In the genomic region with DNA sequence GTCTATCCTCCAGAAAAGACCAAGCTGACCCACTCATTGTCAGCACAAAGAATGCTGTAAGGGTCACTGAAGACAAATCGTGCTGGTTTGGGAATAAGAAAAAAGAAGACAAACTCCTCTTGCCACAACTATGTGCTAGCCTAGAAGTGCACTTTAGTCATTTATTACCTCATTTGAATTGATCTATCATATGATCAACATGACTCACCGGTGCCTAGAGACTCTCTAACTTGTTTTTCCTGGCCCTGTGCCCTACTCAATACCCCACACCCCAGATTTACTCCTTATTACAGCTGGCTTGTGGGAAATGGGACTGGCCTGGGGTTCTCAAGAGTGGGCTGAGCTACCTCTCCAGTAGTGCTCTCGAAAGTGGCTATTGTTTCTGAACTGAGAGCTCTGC, we compare ENCODE assay signal across 8 cellular contexts. TPM values are rescaled to one million over a fixed set of nuclear protein-coding genes. Genes with fewer than 3 reads are reported as not detected.
A peak's percentile ranks its signal among the peaks of the same experiment; 100 is the strongest.
DNase-seq lines count a peak whose midpoint lies in the region; ATAC-seq and TF ChIP-seq lines count a peak whose summit lies in the region.

No MANE protein-coding gene starts in this region.

- H3K27me3 Mint-ChIP-seq in CD4-positive, alpha-beta T cell: peaks cover 7% of the 10 kb centered on the region

- no peaks in the 10 kb centered on the region for H3K79me1 ChIP-seq in mesenchymal stem cell (replicated peaks; ENCODE audit: low read length, poor library complexity, severe bottlenecking)
- H3K79me1 ChIP-seq in neuronal stem cell (ENCODE audit: low read depth, low read length): no peaks in the 10 kb centered on the region

- H3K4me1 ChIP-seq in breast epithelium: no peaks in the 10 kb centered on the region
- peaks cover 18% of the 10 kb centered on the region for H3K4me1 ChIP-seq in mesenchymal stem cell (ENCODE audit: control insufficient read depth, insufficient read depth, low read depth, low read length)
- peaks cover 0 to 23% of the 10 kb centered on the region in 2 donors for H3K4me1 ChIP-seq in neuronal stem cell (ENCODE audit: control insufficient read depth in 2 of 2, insufficient read depth in 1 of 2, low read depth in 1 of 2, low read length in 2 of 2)

- no peaks in the 10 kb centered on the region for H3K36me3 Mint-ChIP-seq in CD4-positive, alpha-beta T cell (ENCODE audit: low read depth)

- H3K4me3 ChIP-seq in AG10803 (ENCODE audit: low read length): no peak overlapping the region
- H3K4me3 ChIP-seq in breast epithelium: no peak overlapping the region
- H3K4me3 ChIP-seq in mesenchymal stem cell (ENCODE audit: insufficient read depth in 1 of 2, low read depth in 1 of 2, low read length in 2 of 2): peak overlapping the region in 1 of 2 experiments; percentile 13
- H3K4me3 ChIP-seq in neuronal stem cell (ENCODE audit: low read length in 2 of 2): no peak overlapping the region

- no peak overlapping the region for H3K4ac ChIP-seq in mesenchymal stem cell (ENCODE audit: low read depth in 1 of 2, low read length in 2 of 2)
- H3K4ac ChIP-seq in neuronal stem cell (ENCODE audit: low read length): no peak overlapping the region

- H2AFZ ChIP-seq in mesenchymal stem cell (ENCODE audit: low read depth, low read length) (no peak overlapping the region), neuronal stem cell (ENCODE audit: low read length) (no peak overlapping the region)

- H2BK5ac ChIP-seq in mesenchymal stem cell (ENCODE audit: low read depth, low read length, poor library complexity, severe bottlenecking) (peak overlapping the region; percentile 50), neuronal stem cell (ENCODE audit: low read length) (no peak overlapping the region)

- WGBS in mesenchymal stem cell: 79% methylated on average over 2 of the region's 3 CpGs
- WGBS in neuronal stem cell (ENCODE audit: extremely low coverage in 2 of 2, insufficient read length in 2 of 2, insufficient replicate concordance in 1 of 2), 2 donors: no CpG with 5 or more reads among the region's 3 CpGs

- CTCF ChIA-PET in CD4-positive, alpha-beta T cell (lab: Charles Lee): no interaction called here

- TF ChIP-seq CTCF in AG10803 (conservative IDR thresholded peaks at IDR 0.05; ENCODE audit: low read length) (no peak), breast epithelium (IDR thresholded peaks at IDR 0.05) (no peak)
- no peak for TF ChIP-seq CTCF in CD4-positive, alpha-beta T cell (IDR thresholded peaks at IDR 0.05)

- no peak overlapping the region for H4K91ac ChIP-seq in mesenchymal stem cell (ENCODE audit: low read length)
- no peak overlapping the region for H4K91ac ChIP-seq in neuronal stem cell (ENCODE audit: low read depth, low read length, poor library complexity)

- H3K36me3 ChIP-seq in breast epithelium (no peaks in the 10 kb centered on the region), mesenchymal stem cell (ENCODE audit: control insufficient read depth in 1 of 2, insufficient read depth in 2 of 2, low read depth in 1 of 2, low read length in 2 of 2) (no peaks in the 10 kb centered on the region), neuronal stem cell (replicated peaks in 1 of 2; ENCODE audit: control insufficient read depth in 2 of 2, insufficient read depth in 2 of 2, low read length in 2 of 2) (no peaks in the 10 kb centered on the region)

- H3K27me3 ChIP-seq in breast epithelium (no peaks in the 10 kb centered on the region), mesenchymal stem cell (ENCODE audit: control insufficient read depth in 1 of 2, insufficient read depth in 1 of 2, low read length in 2 of 2) (no peaks in the 10 kb centered on the region), neuronal stem cell (ENCODE audit: control insufficient read depth in 3 of 3, insufficient read depth in 3 of 3, low read depth in 1 of 3, low read length in 3 of 3) (no peaks in the 10 kb centered on the region)
- H3K27me3 ChIP-seq in CD4-positive, alpha-beta T cell (ENCODE audit: control insufficient read depth, insufficient read depth, low read length): no peaks in the 10 kb centered on the region

- no peak overlapping the region for H3K4me3 Mint-ChIP-seq in CD4-positive, alpha-beta T cell

- peak overlapping the region; percentile 80 for H3K9ac ChIP-seq in mesenchymal stem cell (ENCODE audit: low read length)
- no peak overlapping the region for H3K9ac ChIP-seq in neuronal stem cell (ENCODE audit: low read depth, low read length, poor library complexity)

- no peak overlapping the region for H2BK12ac ChIP-seq in mesenchymal stem cell (ENCODE audit: low read length in 2 of 2)
- H2BK12ac ChIP-seq in neuronal stem cell (ENCODE audit: low read length): no peak overlapping the region

- no peak overlapping the region for H3K27ac Mint-ChIP-seq in CD4-positive, alpha-beta T cell

- DNase-seq in AG10803 (ENCODE audit: low read depth) (peak; percentile 83), HT1080 (ENCODE audit: low read depth) (peak; percentile 86), breast epithelium (ENCODE audit: low spot score in 2 of 2) (peak in 1 of 2 donors; percentile 53), mesenchymal stem cell (peak; percentile 85), neuronal stem cell (ENCODE audit: low spot score) (no peak)
- no peak for DNase-seq in CD4-positive, alpha-beta T cell
- no peak for DNase-seq in stimulated activated CD4-positive, alpha-beta T cell treated with anti-CD3 and anti-CD28 coated beads, Interleukin-4, amount 100 ng/mL, for 4 hours

- no peak overlapping the region for H2BK15ac ChIP-seq in mesenchymal stem cell (ENCODE audit: low read depth, poor library complexity, severe bottlenecking)
- no peak overlapping the region for H2BK15ac ChIP-seq in neuronal stem cell (ENCODE audit: low read length)

- H3K4me1 Mint-ChIP-seq in CD4-positive, alpha-beta T cell (ENCODE audit: low read depth): peaks cover 12% of the 10 kb centered on the region

- H2AK5ac ChIP-seq in mesenchymal stem cell (ENCODE audit: low read length, severe bottlenecking) (no peak overlapping the region), neuronal stem cell (ENCODE audit: low read depth, low read length) (no peak overlapping the region)

- H3K4me2 ChIP-seq in mesenchymal stem cell (ENCODE audit: low read length, poor library complexity, severe bottlenecking): no peak overlapping the region
- H3K4me2 ChIP-seq in neuronal stem cell (ENCODE audit: insufficient read depth, low read length, poor library complexity, severe bottlenecking): no peak overlapping the region

- no peaks in the 10 kb centered on the region for H3K9me3 Mint-ChIP-seq in CD4-positive, alpha-beta T cell

- H3K27ac ChIP-seq in breast epithelium (peak overlapping the region; percentile 81 to 82), mesenchymal stem cell (ENCODE audit: low read length, poor library complexity, severe bottlenecking) (peak overlapping the region; percentile 82), neuronal stem cell (replicated peaks; ENCODE audit: low read length) (no peak overlapping the region)
- no peak overlapping the region for H3K27ac ChIP-seq in CD4-positive, alpha-beta T cell (ENCODE audit: low read depth, low read length)

- no peak overlapping the region for H4K8ac ChIP-seq in mesenchymal stem cell (ENCODE audit: low read length)
- no peak overlapping the region for H4K8ac ChIP-seq in neuronal stem cell (ENCODE audit: low read depth, low read length)

- ATAC-seq in HG03108 (IDR thresholded peaks at IDR 0.05; ENCODE audit: unreplicated experiment): no peak
- no peak for ATAC-seq in CD4-positive, alpha-beta T cell (ENCODE audit: poor library complexity)

- H3K18ac ChIP-seq in mesenchymal stem cell (ENCODE audit: low read depth in 1 of 2, low read length in 2 of 2) (no peak overlapping the region), neuronal stem cell (ENCODE audit: low read length) (no peak overlapping the region)

- TF ChIP-seq POLR2A in breast epithelium (IDR thresholded peaks at IDR 0.05): no peak

- H3K23ac ChIP-seq in mesenchymal stem cell (ENCODE audit: low read length in 2 of 2) (no peak overlapping the region), neuronal stem cell (ENCODE audit: low read depth, low read length, poor library complexity) (no peak overlapping the region)

- H3K9me3 ChIP-seq in breast epithelium (no peaks in the 10 kb centered on the region), mesenchymal stem cell (ENCODE audit: control insufficient read depth, low read length) (no peaks in the 10 kb centered on the region), neuronal stem cell (replicated peaks in 1 of 2; ENCODE audit: control insufficient read depth in 2 of 2, insufficient read depth in 1 of 2, low read depth in 1 of 2, low read length in 2 of 2) (peaks cover 2 to 5% of the 10 kb centered on the region in 2 donors)
- H3K9me3 ChIP-seq in CD4-positive, alpha-beta T cell (ENCODE audit: control insufficient read depth, low read length): no peaks in the 10 kb centered on the region

- H3K14ac ChIP-seq in mesenchymal stem cell (ENCODE audit: low read length in 2 of 2) (no peak overlapping the region), neuronal stem cell (ENCODE audit: low read length) (no peak overlapping the region)

- POLR2A ChIA-PET in CD4-positive, alpha-beta T cell (lab: Charles Lee): no interaction called here

- intact Hi-C loops in breast epithelium (cut with DNase I; ENCODE audit: low total_unique reads): no loop called here
- intact Hi-C loops in CD4-positive, alpha-beta T cell (cut with DNase I, micrococcal nuclease): no loop called here

- no peak overlapping the region for H2BK120ac ChIP-seq in mesenchymal stem cell (ENCODE audit: low read depth, low read length)
- no peak overlapping the region for H2BK120ac ChIP-seq in neuronal stem cell (ENCODE audit: low read depth, low read length)

RNA-seq across cellular contexts. Expression of a gene that starts 35.9 kb away (rescaled TPM):
- total RNA-seq in HT1080 (2014; rRNA removed; shearing (Covaris generic)): not detected in 2 replicates
- polyA plus RNA-seq in HT1080 (2015; cell fraction: cytosol; rRNA removed): not detected in 2 replicates
- not detected in 2 replicates for polyA plus RNA-seq in HT1080 (2015; cell fraction: nucleus; rRNA removed)
- total RNA-seq in breast epithelium: not detected
- polyA plus RNA-seq in mesenchymal stem cell (2013, experiment 1 of 2): not detected
- polyA plus RNA-seq in mesenchymal stem cell (2013, experiment 2 of 2): not detected
- 0.07 TPM for polyA plus RNA-seq in neuronal stem cell (2013, experiment 1 of 2)
- not detected for polyA plus RNA-seq in neuronal stem cell (2013, experiment 2 of 2)
- total RNA-seq in CD4-positive, alpha-beta T cell: not detected

Comparison
In these comparisons a context has a peak if more than half of its experiments do, and no peak if none do; other contexts are left out.
1. DNase-seq: peak in AG10803 (single experiment), HT1080 (single experiment) and mesenchymal stem cell (single experiment); none in neuronal stem cell (single experiment), CD4-positive, alpha-beta T cell (0 of 10) and stimulated activated CD4-positive, alpha-beta T cell treated with anti-CD3 and anti-CD28 coated beads, Interleukin-4, amount 100 ng/mL, for 4 hours (0 of 2).
2. H3K27ac ChIP-seq: peak in breast epithelium (2 of 2) and mesenchymal stem cell (single experiment); none in neuronal stem cell (single experiment) and CD4-positive, alpha-beta T cell (single experiment).